In genomic region chr11:117098269-117099231, GRCh38 we compare ENCODE assay signal across 8 cellular contexts. TPM values are rescaled to one million over a fixed set of nuclear protein-coding genes. Genes with fewer than 3 reads are reported as not detected.
DNase-seq lines count a peak whose midpoint lies in the region; ATAC-seq and TF ChIP-seq lines count a peak whose summit lies in the region.

SIK3 (minus strand) TSS chr11:117098428; CDS start chr11:117098415, 13 bp downstream.

- peak within 1 kb of the TSS; percentile 95 for H3K4me3 ChIP-seq in GM12865 (ENCODE audit: low read depth, low read length)
- peak within 1 kb of the TSS; percentile 75 to 99 (median 85) for H3K4me3 ChIP-seq in adrenal gland
- peak within 1 kb of the TSS; percentile 55 to 89 (median 84) for H3K4me3 ChIP-seq in heart right ventricle
- H3K4me3 ChIP-seq in upper lobe of right lung: peak within 1 kb of the TSS; percentile 76

- H3K27me3 ChIP-seq in adrenal gland: no peaks in the 10 kb centered on the region
- H3K27me3 ChIP-seq in heart right ventricle: no peaks in the 10 kb centered on the region
- H3K27me3 ChIP-seq in upper lobe of right lung: no peaks in the 10 kb centered on the region

- H3K36me3 ChIP-seq in adrenal gland (replicated peaks in 1 of 2) (no peaks in the 10 kb centered on the region), heart right ventricle (no peaks in the 10 kb centered on the region), upper lobe of right lung (no peaks in the 10 kb centered on the region)

- TF ChIP-seq POLR2A in adrenal gland (IDR thresholded peaks at IDR 0.05): peak; percentile 41 to 58

- peak; percentile 96 for DNase-seq in GM12865 (ENCODE audit: low read depth)
- DNase-seq in NCI-H1436 (lab: John Stamatoyannopoulos, UW): peak; percentile 96
- peak; percentile 89 to 97 (median 94) for DNase-seq in T-helper 1 cell
- peak; percentile 92 to 97 (median 95) for DNase-seq in adrenal gland
- DNase-seq in heart right ventricle: peak; percentile 94 to 97
- peak; percentile 86 for DNase-seq in progenitor cell of endocrine pancreas (ENCODE audit: low spot score, unreplicated experiment)
- DNase-seq in upper lobe of right lung: peak; percentile 97

- H3K4me1 Mint-ChIP-seq in progenitor cell of endocrine pancreas (ENCODE audit: low read depth): peaks cover 45% of the 10 kb centered on the region

- H3K9me3 ChIP-seq in adrenal gland (replicated peaks in 1 of 3) (no peaks in the 10 kb centered on the region), heart right ventricle (no peaks in the 10 kb centered on the region), upper lobe of right lung (no peaks in the 10 kb centered on the region)

- no peaks in the 10 kb centered on the region for H3K9me3 Mint-ChIP-seq in progenitor cell of endocrine pancreas (ENCODE audit: low read depth)

- peak within 1 kb of the TSS; percentile 98 for H3K4me3 Mint-ChIP-seq in progenitor cell of endocrine pancreas (ENCODE audit: low read depth)

- no peaks in the 10 kb centered on the region for H3K36me3 Mint-ChIP-seq in progenitor cell of endocrine pancreas (ENCODE audit: insufficient read depth)

- H3K27me3 Mint-ChIP-seq in progenitor cell of endocrine pancreas: no peaks in the 10 kb centered on the region

- peak within 1 kb of the TSS; percentile 97 for H3K27ac Mint-ChIP-seq in progenitor cell of endocrine pancreas

- TF ChIP-seq CTCF in GM12865 (IDR thresholded peaks at IDR 0.05; ENCODE audit: insufficient read depth, low read depth, low read length, missing control alignments) (peak; percentile 54), adrenal gland (IDR thresholded peaks at IDR 0.05) (peak in 5 of 6 experiments; percentile 17 to 50 (median 44)), heart right ventricle (IDR thresholded peaks at IDR 0.05) (peak; percentile 14 to 83 (median 53)), progenitor cell of endocrine pancreas (IDR thresholded peaks at IDR 0.05; ENCODE audit: unreplicated experiment) (peak; percentile 49), upper lobe of right lung (IDR thresholded peaks at IDR 0.05) (no peak)

- ATAC-seq in HG02763 (IDR thresholded peaks at IDR 0.05; ENCODE audit: unreplicated experiment) (peak; percentile 69), heart right ventricle (peak; percentile 92 to 96 (median 95)), upper lobe of right lung (peak; percentile 94)

- intact Hi-C loops in adrenal gland (cut with DNase I): loop anchor here in 1 of 2 donors (10.0 kb wide), 1 partner anchor 64 kb away; no protein-coding TSS in a partner anchor
- intact Hi-C loops in heart right ventricle (cut with DNase I): loop anchor here in 6 of 10 donors (2.0 to 10.0 kb wide), 7 partner anchors 56 to 220 kb away; no protein-coding TSS in a partner anchor
- intact Hi-C loops in upper lobe of right lung (cut with DNase I): no loop called here

- 0 to 3% (median 2%) methylated on average over 8 to 73 of the region's 78 CpGs for whole genome bisulfite sequencing in adrenal gland, 4 donors
- WGBS in heart right ventricle, 2 donors: 1 to 2% methylated on average over 61 to 78 of the region's 78 CpGs

- H3K4me1 ChIP-seq in adrenal gland (replicated peaks in 1 of 2) (peaks cover 22 to 44% of the 10 kb centered on the region in 2 donors), heart right ventricle (peaks cover 11 to 57% (median 46%) of the 10 kb centered on the region in 9 donors), upper lobe of right lung (peaks cover 35% of the 10 kb centered on the region)

- H3K27ac ChIP-seq in adrenal gland: peak within 1 kb of the TSS; percentile 91 to 99 (median 96)
- H3K27ac ChIP-seq in heart right ventricle: peak within 1 kb of the TSS; percentile 91 to 100 (median 98)
- H3K27ac ChIP-seq in upper lobe of right lung: peak within 1 kb of the TSS; percentile 99

RNA-seq across cellular contexts. Expression of gene SIK3, which starts in this region (rescaled TPM):
- 100 to 1,000 TPM in 1 of 8 donors, 10 to 100 TPM in 7; 14.6 to 176 (median 31.5) TPM for total RNA-seq in adrenal gland
- polyA plus RNA-seq in adrenal gland: 10 to 100 TPM; 11.7 to 21.6 (median 11.9) TPM
- total RNA-seq in heart right ventricle: 10 to 100 TPM; 27.8 to 47.3 (median 39.3) TPM
- polyA plus RNA-seq in heart right ventricle: 10 to 100 TPM in 1 of 2 donors, 1 to 10 TPM in 1; 9.9 to 15.1 TPM
- 61.0 and 68.0 TPM in 2 replicates for total RNA-seq in progenitor cell of endocrine pancreas
- total RNA-seq in upper lobe of right lung: 37.1 TPM

Comparison
In these comparisons a context has a peak if more than half of its experiments do, and no peak if none do; other contexts are left out.
1. Peak in every context shown above with its lines: DNase-seq, ATAC-seq, H3K4me3 ChIP-seq and H3K27ac ChIP-seq.